ENCODE assay signal across 31 cellular contexts in genomic region chr10:122649903-122650302, GRCh38. TPM values are rescaled to one million over a fixed set of nuclear protein-coding genes. Genes with fewer than 3 reads are reported as not detected.
"Had no signal": no experiment of that assay in that cellular context is flagged by ENCODE, and none has a peak within 500 bp of the region (broad histone marks: within the 10 kb centered on the region; RNA-seq: fewer than 3 reads in every experiment).

No MANE protein-coding gene starts in this region.

- DNase-seq: activated CD4-positive, alpha-beta memory T cell treated with anti-CD3 and anti-CD28 coated beads, Interleukin-2, amount 10 ng/mL, durations not matched to agents 7 days and 5 days; activated CD4-positive, alpha-beta T cell treated with anti-CD3 and anti-CD28 coated beads for 1 hour; activated CD4-positive, alpha-beta T cell treated with anti-CD3 and anti-CD28 coated beads for 48 hours; activated CD4-positive, CD25-positive, alpha-beta regulatory T cell; activated CD8-positive, alpha-beta memory T cell treated with anti-CD3 and anti-CD28 coated beads for 24 hours; activated naive CD4-positive, alpha-beta T cell treated with anti-CD3 and anti-CD28 coated beads, Interleukin-2, amount 10 ng/mL, durations not matched to agents 7 days and 5 days; activated naive CD8-positive, alpha-beta T cell treated with anti-CD3 and anti-CD28 coated beads, Interleukin-2, amount 50 U/mL, for 24 hours; activated T-cell treated with anti-CD3 and anti-CD28 coated beads, Interleukin-2, amount 50 U/mL, for 24 hours; anterior cingulate cortex; Karpas-422; KBM-7; NCI-H1048; NCI-H1105 treated with DMSO at 0.1 percent for 48 hours; NCI-H1436; NCI-H1694; NCI-H1930; NCI-H2081 treated with DMSO at 0.1 percent for 48 hours; NCI-H226; NCI-H446 treated with DMSO at 0.1 percent for 48 hours; NCI-H524; NCI-H69; NCI-H82; T1000 had no signal

- H3K27ac ChIP-seq: WERI-Rb-1 had no signal

- H3K36me3 ChIP-seq: WERI-Rb-1 had no signal

- ATAC-seq: activated naive CD8-positive, alpha-beta T cell treated with anti-CD3 and anti-CD28 coated beads, Interleukin-2, amount 50 U/mL, for 24 hours; Panc1; Right ventricle myocardium inferior had no signal

RNA-seq across cellular contexts. Expression of gene C10orf120, which starts 49.7 kb away (rescaled TPM):
- total RNA-seq: activated CD4-positive, alpha-beta memory T cell treated with anti-CD3 and anti-CD28 coated beads, Interleukin-2, amount 10 ng/mL, durations not matched to agents 7 days and 5 days; activated T-helper 2 cell treated with anti-CD3 and anti-CD28 coated beads, Interferon-gamma antibody, Interleukin-2, Interleukin-4, amounts not matched to agents 10 μg/mL and 5 μg/mL and 100 μg/mL, durations not matched to agents 14 hours and 24 hours and 36 hours; MCF 10A; Right ventricle myocardium inferior; RPMI7951; T-helper 1 cell treated with Interleukin-12 subunit alpha and Interleukin-12 subunit beta and Interleukin-4 antibody, amounts not matched to agents 30 ng/mL and 1 ng/mL, for 36 hours; T-helper 2 cell treated with Interferon-gamma antibody and Interleukin-4, amounts not matched to agents 100 ng/mL and 5 ng/mL, for 36 hours had no signal
